ENCODE assay signal across 1 cellular context in the genomic region with DNA sequence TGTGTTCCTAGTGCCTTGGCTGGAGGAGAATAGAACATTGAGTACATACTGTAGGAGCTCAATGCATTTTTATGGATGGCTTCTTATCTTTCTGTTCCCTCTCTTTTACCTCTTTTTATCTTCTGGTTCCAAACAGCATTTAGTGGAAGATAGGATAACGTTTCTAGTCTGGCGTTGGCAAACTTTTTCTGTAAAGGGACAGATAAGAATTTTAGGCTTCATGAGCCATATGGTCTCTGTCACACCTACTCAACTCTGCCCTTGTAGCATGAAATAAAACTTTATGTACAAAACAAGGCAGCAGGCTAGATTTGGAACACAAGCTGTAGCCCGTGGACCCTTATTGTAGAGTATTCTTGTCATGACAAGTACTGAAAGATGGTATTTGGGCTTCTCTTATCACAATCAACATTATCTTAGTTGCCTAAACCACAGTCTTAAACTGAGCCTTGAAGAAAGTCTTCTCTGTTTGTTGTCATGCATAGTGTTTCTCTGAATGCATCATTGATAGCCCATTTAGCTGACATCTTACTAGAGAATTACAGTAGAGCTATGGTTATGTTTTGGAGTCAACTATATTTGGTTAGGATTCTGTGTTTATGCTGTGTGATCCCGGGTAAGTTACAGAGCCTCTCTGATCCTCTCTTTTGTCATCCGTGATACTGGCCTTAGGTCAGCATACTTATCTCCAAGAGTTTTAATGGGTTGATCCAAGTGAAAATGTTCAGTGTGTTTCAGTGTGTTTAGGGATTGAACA.
TF ChIP-seq lines count a peak whose summit lies in the region.

No MANE protein-coding gene starts in this region.

TF ChIP-seq in K562, 482 proteins besides CTCF, POLR2A, EP300 and RAD21 (continued from another document and continues in another):
- TF ChIP-seq, protein P1, sequence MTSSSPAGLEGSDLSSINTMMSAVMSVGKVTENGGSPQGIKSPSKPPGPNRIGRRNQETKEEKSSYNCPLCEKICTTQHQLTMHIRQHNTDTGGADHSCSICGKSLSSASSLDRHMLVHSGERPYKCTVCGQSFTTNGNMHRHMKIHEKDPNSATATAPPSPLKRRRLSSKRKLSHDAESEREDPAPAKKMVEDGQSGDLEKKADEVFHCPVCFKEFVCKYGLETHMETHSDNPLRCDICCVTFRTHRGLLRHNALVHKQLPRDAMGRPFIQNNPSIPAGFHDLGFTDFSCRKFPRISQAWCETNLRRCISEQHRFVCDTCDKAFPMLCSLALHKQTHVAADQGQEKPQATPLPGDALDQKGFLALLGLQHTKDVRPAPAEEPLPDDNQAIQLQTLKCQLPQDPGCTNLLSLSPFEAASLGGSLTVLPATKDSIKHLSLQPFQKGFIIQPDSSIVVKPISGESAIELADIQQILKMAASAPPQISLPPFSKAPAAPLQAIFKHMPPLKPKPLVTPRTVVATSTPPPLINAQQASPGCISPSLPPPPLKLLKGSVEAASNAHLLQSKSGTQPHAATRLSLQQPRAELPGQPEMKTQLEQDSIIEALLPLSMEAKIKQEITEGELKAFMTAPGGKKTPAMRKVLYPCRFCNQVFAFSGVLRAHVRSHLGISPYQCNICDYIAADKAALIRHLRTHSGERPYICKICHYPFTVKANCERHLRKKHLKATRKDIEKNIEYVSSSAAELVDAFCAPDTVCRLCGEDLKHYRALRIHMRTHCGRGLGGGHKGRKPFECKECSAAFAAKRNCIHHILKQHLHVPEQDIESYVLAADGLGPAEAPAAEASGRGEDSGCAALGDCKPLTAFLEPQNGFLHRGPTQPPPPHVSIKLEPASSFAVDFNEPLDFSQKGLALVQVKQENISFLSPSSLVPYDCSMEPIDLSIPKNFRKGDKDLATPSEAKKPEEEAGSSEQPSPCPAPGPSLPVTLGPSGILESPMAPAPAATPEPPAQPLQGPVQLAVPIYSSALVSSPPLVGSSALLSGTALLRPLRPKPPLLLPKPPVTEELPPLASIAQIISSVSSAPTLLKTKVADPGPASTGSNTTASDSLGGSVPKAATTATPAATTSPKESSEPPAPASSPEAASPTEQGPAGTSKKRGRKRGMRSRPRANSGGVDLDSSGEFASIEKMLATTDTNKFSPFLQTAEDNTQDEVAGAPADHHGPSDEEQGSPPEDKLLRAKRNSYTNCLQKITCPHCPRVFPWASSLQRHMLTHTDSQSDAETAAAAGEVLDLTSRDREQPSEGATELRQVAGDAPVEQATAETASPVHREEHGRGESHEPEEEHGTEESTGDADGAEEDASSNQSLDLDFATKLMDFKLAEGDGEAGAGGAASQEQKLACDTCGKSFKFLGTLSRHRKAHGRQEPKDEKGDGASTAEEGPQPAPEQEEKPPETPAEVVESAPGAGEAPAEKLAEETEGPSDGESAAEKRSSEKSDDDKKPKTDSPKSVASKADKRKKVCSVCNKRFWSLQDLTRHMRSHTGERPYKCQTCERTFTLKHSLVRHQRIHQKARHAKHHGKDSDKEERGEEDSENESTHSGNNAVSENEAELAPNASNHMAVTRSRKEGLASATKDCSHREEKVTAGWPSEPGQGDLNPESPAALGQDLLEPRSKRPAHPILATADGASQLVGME (CRISPR knock-in tag; IDR thresholded peaks at IDR 0.05): no peak
- no peak for TF ChIP-seq KAT7 (CRISPR knock-in tag; IDR thresholded peaks at IDR 0.05; ENCODE audit: borderline replicate concordance)
- TF ChIP-seq, protein P2, sequence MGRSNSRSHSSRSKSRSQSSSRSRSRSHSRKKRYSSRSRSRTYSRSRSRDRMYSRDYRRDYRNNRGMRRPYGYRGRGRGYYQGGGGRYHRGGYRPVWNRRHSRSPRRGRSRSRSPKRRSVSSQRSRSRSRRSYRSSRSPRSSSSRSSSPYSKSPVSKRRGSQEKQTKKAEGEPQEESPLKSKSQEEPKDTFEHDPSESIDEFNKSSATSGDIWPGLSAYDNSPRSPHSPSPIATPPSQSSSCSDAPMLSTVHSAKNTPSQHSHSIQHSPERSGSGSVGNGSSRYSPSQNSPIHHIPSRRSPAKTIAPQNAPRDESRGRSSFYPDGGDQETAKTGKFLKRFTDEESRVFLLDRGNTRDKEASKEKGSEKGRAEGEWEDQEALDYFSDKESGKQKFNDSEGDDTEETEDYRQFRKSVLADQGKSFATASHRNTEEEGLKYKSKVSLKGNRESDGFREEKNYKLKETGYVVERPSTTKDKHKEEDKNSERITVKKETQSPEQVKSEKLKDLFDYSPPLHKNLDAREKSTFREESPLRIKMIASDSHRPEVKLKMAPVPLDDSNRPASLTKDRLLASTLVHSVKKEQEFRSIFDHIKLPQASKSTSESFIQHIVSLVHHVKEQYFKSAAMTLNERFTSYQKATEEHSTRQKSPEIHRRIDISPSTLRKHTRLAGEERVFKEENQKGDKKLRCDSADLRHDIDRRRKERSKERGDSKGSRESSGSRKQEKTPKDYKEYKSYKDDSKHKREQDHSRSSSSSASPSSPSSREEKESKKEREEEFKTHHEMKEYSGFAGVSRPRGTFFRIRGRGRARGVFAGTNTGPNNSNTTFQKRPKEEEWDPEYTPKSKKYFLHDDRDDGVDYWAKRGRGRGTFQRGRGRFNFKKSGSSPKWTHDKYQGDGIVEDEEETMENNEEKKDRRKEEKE (IDR thresholded peaks at IDR 0.05; ENCODE audit: borderline replicate concordance in 1 of 2, control insufficient read depth in 1 of 2, low read depth in 2 of 2, low read length in 1 of 2): no peak
- TF ChIP-seq, protein P3, sequence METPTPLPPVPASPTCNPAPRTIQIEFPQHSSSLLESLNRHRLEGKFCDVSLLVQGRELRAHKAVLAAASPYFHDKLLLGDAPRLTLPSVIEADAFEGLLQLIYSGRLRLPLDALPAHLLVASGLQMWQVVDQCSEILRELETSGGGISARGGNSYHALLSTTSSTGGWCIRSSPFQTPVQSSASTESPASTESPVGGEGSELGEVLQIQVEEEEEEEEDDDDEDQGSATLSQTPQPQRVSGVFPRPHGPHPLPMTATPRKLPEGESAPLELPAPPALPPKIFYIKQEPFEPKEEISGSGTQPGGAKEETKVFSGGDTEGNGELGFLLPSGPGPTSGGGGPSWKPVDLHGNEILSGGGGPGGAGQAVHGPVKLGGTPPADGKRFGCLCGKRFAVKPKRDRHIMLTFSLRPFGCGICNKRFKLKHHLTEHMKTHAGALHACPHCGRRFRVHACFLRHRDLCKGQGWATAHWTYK (CRISPR knock-in tag; IDR thresholded peaks at IDR 0.05): no peak
- TF ChIP-seq BMI1 (IDR thresholded peaks at IDR 0.05; ENCODE audit: low read length): no peak
- no peak for TF ChIP-seq TAF7 (tag; IDR thresholded peaks at IDR 0.05)
- 0 out of 3 replicates have a peak, but pooled peaks of 1 of the 2 experiments have one; percentile 16 for TF ChIP-seq CBX3 (IDR thresholded peaks at IDR 0.05; ENCODE audit: borderline replicate concordance in 1 of 2, low read length in 2 of 2)
- no peak for TF ChIP-seq ZC3H11A (IDR thresholded peaks at IDR 0.05; ENCODE audit: low read depth, low read length)
- TF ChIP-seq, protein P4, sequence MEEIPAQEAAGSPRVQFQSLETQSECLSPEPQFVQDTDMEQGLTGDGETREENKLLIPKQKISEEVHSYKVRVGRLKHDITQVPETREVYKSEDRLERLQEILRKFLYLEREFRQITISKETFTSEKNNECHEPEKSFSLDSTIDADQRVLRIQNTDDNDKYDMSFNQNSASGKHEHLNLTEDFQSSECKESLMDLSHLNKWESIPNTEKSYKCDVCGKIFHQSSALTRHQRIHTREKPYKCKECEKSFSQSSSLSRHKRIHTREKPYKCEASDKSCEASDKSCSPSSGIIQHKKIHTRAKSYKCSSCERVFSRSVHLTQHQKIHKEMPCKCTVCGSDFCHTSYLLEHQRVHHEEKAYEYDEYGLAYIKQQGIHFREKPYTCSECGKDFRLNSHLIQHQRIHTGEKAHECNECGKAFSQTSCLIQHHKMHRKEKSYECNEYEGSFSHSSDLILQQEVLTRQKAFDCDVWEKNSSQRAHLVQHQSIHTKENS (CRISPR knock-in tag; IDR thresholded peaks at IDR 0.05): no peak
- no peak for TF ChIP-seq CBX8 (IDR thresholded peaks at IDR 0.05; ENCODE audit: borderline replicate concordance, extremely low read depth, low read depth, low read length, poor library complexity, severe bottlenecking)
- no peak for TF ChIP-seq ZNF707 (CRISPR knock-in tag; conservative IDR thresholded peaks at IDR 0.05)
- TF ChIP-seq ZNF668 (CRISPR knock-in tag; IDR thresholded peaks at IDR 0.05): no peak; the same call in 1 of the 2 replicates
- peak; percentile 62 for TF ChIP-seq EHMT2 (IDR thresholded peaks at IDR 0.05)
- TF ChIP-seq ZBTB17 (CRISPR knock-in tag; IDR thresholded peaks at IDR 0.05): no peak
- peak; percentile 52; the same call in 1 of the 2 replicates for TF ChIP-seq MYBL2 (IDR thresholded peaks at IDR 0.05; ENCODE audit: low read depth)
- no peak for TF ChIP-seq MYBL2 (CRISPR knock-in tag; IDR thresholded peaks at IDR 0.05; ENCODE audit: borderline replicate concordance)
- no peak for TF ChIP-seq ZNF444 (CRISPR knock-in tag; IDR thresholded peaks at IDR 0.05)
- peak; percentile 100 for TF ChIP-seq CBFA2T3 (IDR thresholded peaks at IDR 0.05)
- TF ChIP-seq, protein P5, sequence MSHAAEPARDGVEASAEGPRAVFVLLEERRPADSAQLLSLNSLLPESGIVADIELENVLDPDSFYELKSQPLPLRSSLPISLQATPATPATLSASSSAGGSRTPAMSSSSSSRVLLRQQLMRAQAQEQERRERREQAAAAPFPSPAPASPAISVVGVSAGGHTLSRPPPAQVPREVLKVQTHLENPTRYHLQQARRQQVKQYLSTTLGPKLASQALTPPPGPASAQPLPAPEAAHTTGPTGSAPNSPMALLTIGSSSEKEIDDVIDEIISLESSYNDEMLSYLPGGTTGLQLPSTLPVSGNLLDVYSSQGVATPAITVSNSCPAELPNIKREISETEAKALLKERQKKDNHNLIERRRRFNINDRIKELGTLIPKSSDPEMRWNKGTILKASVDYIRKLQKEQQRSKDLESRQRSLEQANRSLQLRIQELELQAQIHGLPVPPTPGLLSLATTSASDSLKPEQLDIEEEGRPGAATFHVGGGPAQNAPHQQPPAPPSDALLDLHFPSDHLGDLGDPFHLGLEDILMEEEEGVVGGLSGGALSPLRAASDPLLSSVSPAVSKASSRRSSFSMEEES (CRISPR knock-in tag; IDR thresholded peaks at IDR 0.05): no peak
- TF ChIP-seq, protein P6, sequence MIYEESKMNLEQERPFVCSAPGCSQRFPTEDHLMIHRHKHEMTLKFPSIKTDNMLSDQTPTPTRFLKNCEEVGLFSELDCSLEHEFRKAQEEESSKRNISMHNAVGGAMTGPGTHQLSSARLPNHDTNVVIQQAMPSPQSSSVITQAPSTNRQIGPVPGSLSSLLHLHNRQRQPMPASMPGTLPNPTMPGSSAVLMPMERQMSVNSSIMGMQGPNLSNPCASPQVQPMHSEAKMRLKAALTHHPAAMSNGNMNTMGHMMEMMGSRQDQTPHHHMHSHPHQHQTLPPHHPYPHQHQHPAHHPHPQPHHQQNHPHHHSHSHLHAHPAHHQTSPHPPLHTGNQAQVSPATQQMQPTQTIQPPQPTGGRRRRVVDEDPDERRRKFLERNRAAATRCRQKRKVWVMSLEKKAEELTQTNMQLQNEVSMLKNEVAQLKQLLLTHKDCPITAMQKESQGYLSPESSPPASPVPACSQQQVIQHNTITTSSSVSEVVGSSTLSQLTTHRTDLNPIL (CRISPR knock-in tag; IDR thresholded peaks at IDR 0.05): no peak
- peak; percentile 17 to 83; a peak in 3 of 4 replicates for TF ChIP-seq KDM1A (IDR thresholded peaks at IDR 0.05)
- no peak for TF ChIP-seq MED1 (CRISPR knock-in tag; IDR thresholded peaks at IDR 0.05; ENCODE audit: borderline replicate concordance)
- TF ChIP-seq, protein P7, sequence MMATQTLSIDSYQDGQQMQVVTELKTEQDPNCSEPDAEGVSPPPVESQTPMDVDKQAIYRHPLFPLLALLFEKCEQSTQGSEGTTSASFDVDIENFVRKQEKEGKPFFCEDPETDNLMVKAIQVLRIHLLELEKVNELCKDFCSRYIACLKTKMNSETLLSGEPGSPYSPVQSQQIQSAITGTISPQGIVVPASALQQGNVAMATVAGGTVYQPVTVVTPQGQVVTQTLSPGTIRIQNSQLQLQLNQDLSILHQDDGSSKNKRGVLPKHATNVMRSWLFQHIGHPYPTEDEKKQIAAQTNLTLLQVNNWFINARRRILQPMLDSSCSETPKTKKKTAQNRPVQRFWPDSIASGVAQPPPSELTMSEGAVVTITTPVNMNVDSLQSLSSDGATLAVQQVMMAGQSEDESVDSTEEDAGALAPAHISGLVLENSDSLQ (IDR thresholded peaks at IDR 0.05): peak; percentile 67
- TF ChIP-seq, protein P8, sequence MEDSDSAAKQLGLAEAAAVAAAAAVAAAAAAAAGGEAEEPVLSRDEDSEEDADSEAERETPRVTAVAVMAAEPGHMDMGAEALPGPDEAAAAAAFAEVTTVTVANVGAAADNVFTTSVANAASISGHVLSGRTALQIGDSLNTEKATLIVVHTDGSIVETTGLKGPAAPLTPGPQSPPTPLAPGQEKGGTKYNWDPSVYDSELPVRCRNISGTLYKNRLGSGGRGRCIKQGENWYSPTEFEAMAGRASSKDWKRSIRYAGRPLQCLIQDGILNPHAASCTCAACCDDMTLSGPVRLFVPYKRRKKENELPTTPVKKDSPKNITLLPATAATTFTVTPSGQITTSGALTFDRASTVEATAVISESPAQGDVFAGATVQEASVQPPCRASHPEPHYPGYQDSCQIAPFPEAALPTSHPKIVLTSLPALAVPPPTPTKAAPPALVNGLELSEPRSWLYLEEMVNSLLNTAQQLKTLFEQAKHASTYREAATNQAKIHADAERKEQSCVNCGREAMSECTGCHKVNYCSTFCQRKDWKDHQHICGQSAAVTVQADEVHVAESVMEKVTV (CRISPR knock-in tag; IDR thresholded peaks at IDR 0.05): no peak
- TF ChIP-seq ZNF766 (CRISPR knock-in tag; conservative IDR thresholded peaks at IDR 0.05): peak; percentile 95
- TF ChIP-seq ZNF75A (CRISPR knock-in tag; IDR thresholded peaks at IDR 0.05): no peak
- peak; percentile 68; the same call in 1 of the 2 replicates for TF ChIP-seq ZKSCAN1 (IDR thresholded peaks at IDR 0.05; ENCODE audit: low read depth, low read length)
- no peak for TF ChIP-seq CAMTA2 (CRISPR knock-in tag; conservative IDR thresholded peaks at IDR 0.05)
- TF ChIP-seq CREB1 (IDR thresholded peaks at IDR 0.05): peak; percentile 60
- no peak for TF ChIP-seq CREB1 (CRISPR knock-in tag; IDR thresholded peaks at IDR 0.05)
- peak; percentile 100 for TF ChIP-seq MTA2 (IDR thresholded peaks at IDR 0.05; ENCODE audit: low read depth)
- no peak for TF ChIP-seq POLR2G (IDR thresholded peaks at IDR 0.05; ENCODE audit: low read depth, low read length)
- TF ChIP-seq ZEB2 (IDR thresholded peaks at IDR 0.05): peak; percentile 80
- peak; percentile 99 for TF ChIP-seq FOXM1 (IDR thresholded peaks at IDR 0.05; ENCODE audit: low read depth)
- no peak for TF ChIP-seq FOXM1 (CRISPR knock-in tag; IDR thresholded peaks at IDR 0.05; ENCODE audit: low read depth)
- TF ChIP-seq CEBPG (CRISPR knock-in tag; IDR thresholded peaks at IDR 0.05): no peak
- no peak for TF ChIP-seq CEBPG (tag; conservative IDR thresholded peaks at IDR 0.05 in 1 of 2, IDR thresholded peaks at IDR 0.05 in 1 of 2)
- TF ChIP-seq, protein P9, sequence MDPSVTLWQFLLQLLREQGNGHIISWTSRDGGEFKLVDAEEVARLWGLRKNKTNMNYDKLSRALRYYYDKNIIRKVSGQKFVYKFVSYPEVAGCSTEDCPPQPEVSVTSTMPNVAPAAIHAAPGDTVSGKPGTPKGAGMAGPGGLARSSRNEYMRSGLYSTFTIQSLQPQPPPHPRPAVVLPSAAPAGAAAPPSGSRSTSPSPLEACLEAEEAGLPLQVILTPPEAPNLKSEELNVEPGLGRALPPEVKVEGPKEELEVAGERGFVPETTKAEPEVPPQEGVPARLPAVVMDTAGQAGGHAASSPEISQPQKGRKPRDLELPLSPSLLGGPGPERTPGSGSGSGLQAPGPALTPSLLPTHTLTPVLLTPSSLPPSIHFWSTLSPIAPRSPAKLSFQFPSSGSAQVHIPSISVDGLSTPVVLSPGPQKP (CRISPR knock-in tag; IDR thresholded peaks at IDR 0.05): no peak
- no peak for TF ChIP-seq NELFE (IDR thresholded peaks at IDR 0.05; ENCODE audit: insufficient read depth, insufficient read length)
- no peak for TF ChIP-seq SREBF2 (CRISPR knock-in tag; IDR thresholded peaks at IDR 0.05)
- peak; percentile 87 for TF ChIP-seq ADNP (tag; IDR thresholded peaks at IDR 0.05)
- TF ChIP-seq NCOA4 (IDR thresholded peaks at IDR 0.05; ENCODE audit: partially characterized antibody): peak; percentile 55
- TF ChIP-seq RBM22 (IDR thresholded peaks at IDR 0.05; ENCODE audit: low read depth, low read length, poor library complexity, severe bottlenecking): no peak
